Comparison of ENCODE assay signal across 18 cellular contexts in the genomic region with DNA sequence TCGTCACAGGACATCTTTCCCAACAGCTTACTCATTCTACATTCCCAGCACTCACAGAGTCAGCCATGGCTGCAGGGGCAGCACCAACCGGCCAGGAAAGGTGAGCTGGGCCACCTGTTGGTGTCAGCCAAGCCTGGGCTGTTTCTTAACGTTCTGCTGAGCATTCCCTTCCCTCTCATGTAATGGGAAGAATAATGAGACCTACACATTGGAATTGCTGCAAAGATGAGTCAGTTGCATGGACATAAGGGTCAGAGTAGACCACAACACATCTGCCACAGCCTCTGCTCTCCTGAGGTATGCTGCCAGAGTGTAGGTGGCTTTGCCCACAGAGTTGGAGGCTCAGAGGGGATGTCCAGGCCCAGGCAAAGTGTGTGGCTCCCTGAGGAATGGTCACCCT.
DNase-seq lines count a peak whose midpoint lies in the region; TF ChIP-seq lines count a peak whose summit lies in the region.
"Had no signal": no experiment of that assay in that cellular context is flagged by ENCODE, and none has a peak within 500 bp of the region (broad histone marks: within the 10 kb centered on the region; RNA-seq: fewer than 3 reads in every experiment).

No MANE protein-coding gene starts in this region.

- H2AK5ac ChIP-seq in trophoblast cell (ENCODE audit: low read length), result no peak overlapping the region

- H3K79me2 ChIP-seq in trophoblast cell (ENCODE audit: control insufficient read depth, insufficient read depth, low read length, poor library complexity), result no peaks in the 10 kb centered on the region

- H3K36me3 ChIP-seq in trophoblast cell (ENCODE audit: control insufficient read depth in 1 of 2, insufficient read depth in 2 of 2, low read length in 2 of 2), result peaks cover 68 to 76% of the 10 kb centered on the region in 2 experiments

- H3K14ac ChIP-seq in trophoblast cell (ENCODE audit: low read length), result no peak overlapping the region

- no peak overlapping the region for H4K8ac ChIP-seq in trophoblast cell (ENCODE audit: low read depth, low read length)

- no peak overlapping the region for H2AFZ ChIP-seq in trophoblast cell (ENCODE audit: insufficient read depth, low read length, poor library complexity)

- no peak overlapping the region for H3K23ac ChIP-seq in trophoblast cell (ENCODE audit: low read length)

- no peak overlapping the region for H2BK12ac ChIP-seq in trophoblast cell (ENCODE audit: low read length)

- H3K4ac ChIP-seq in trophoblast cell (ENCODE audit: low read depth, low read length), result no peak overlapping the region

- no peaks in the 10 kb centered on the region for H3K79me1 ChIP-seq in trophoblast cell (ENCODE audit: low read length)

- no CpG with 5 or more reads among the region's 3 CpGs for WGBS in trophoblast cell (ENCODE audit: extremely low coverage, insufficient coverage, insufficient read length)

- no peaks in the 10 kb centered on the region for H3K4me1 ChIP-seq in trophoblast cell (ENCODE audit: control insufficient read depth in 1 of 2, insufficient read depth in 2 of 2, low read length in 2 of 2)
- H3K4me1 ChIP-seq: testis had no signal

- in situ Hi-C loops in ACHN (cut with HindIII; ENCODE audit: low pct_ligation_motif_present, low pct_unique_long_range_greater_than_20kb, low sequenced_read_pairs), result no loop called here

- H3K27ac Mint-ChIP-seq in Calu3 (ENCODE audit: unreplicated experiment), result peak overlapping the region; percentile 24
- H3K27ac Mint-ChIP-seq: activated CD4-positive, alpha-beta T cell treated with anti-CD3 and anti-CD28 coated beads for 36 hours; activated naive CD8-positive, alpha-beta T cell treated with anti-CD3 and anti-CD28 coated beads, Interleukin-2, amount 50 U/mL, for 24 hours; activated T-cell treated with anti-CD3 and anti-CD28 coated beads, Interleukin-2, amount 50 U/mL, for 24 hours; memory B cell had no signal

- H3K4me1 Mint-ChIP-seq in Calu3 (ENCODE audit: low read depth, unreplicated experiment), result no peaks in the 10 kb centered on the region

- no peak for TF ChIP-seq CTCF in Calu3 (IDR thresholded peaks at IDR 0.05; ENCODE audit: unreplicated experiment)
- TF ChIP-seq CTCF in fibroblast of villous mesenchyme (IDR thresholded peaks at IDR 0.05; ENCODE audit: insufficient read depth, low read depth, low read length), result no peak

- no peak overlapping the region for H2BK120ac ChIP-seq in trophoblast cell (ENCODE audit: insufficient read depth, low read length, poor library complexity)

- BruUV-seq in Calu3 (replicated peaks; lab: Mats Ljungman, UMichigan), result no TSS peak

- intact Hi-C loops in Calu3 (cut with micrococcal nuclease; ENCODE audit: unreplicated experiment), result no loop called here

- H3K27me3 Mint-ChIP-seq in Calu3 (ENCODE audit: unreplicated experiment), result no peaks in the 10 kb centered on the region
- H3K27me3 Mint-ChIP-seq: activated CD4-positive, alpha-beta T cell treated with anti-CD3 and anti-CD28 coated beads for 36 hours; activated naive CD8-positive, alpha-beta T cell treated with anti-CD3 and anti-CD28 coated beads, Interleukin-2, amount 50 U/mL, for 24 hours; activated T-cell treated with anti-CD3 and anti-CD28 coated beads, Interleukin-2, amount 50 U/mL, for 24 hours; memory B cell had no signal

- H3K4me3 Mint-ChIP-seq in Calu3 (ENCODE audit: low read depth, unreplicated experiment), result no peak overlapping the region
- H3K4me3 Mint-ChIP-seq: activated CD4-positive, alpha-beta T cell treated with anti-CD3 and anti-CD28 coated beads for 36 hours; activated naive CD8-positive, alpha-beta T cell treated with anti-CD3 and anti-CD28 coated beads, Interleukin-2, amount 50 U/mL, for 24 hours; activated T-cell treated with anti-CD3 and anti-CD28 coated beads, Interleukin-2, amount 50 U/mL, for 24 hours; memory B cell had no signal

- H3K4me2 ChIP-seq in trophoblast cell (ENCODE audit: low read length), result no peak overlapping the region
- H3K4me2 ChIP-seq: BLaER1 treated with 17β-estradiol and CSF1 and Interleukin-3, amounts not matched to agents 10 nM and 100 nM had no signal

- H4K12ac ChIP-seq in trophoblast cell (ENCODE audit: low read depth, low read length), result no peak overlapping the region

- peak overlapping the region; percentile 25 for H3K18ac ChIP-seq in trophoblast cell (ENCODE audit: low read length)

- no peak overlapping the region for H3K9ac ChIP-seq in trophoblast cell (ENCODE audit: low read length)
- H3K9ac ChIP-seq: BLaER1 treated with 17β-estradiol and CSF1 and Interleukin-3, amounts not matched to agents 10 nM and 100 nM had no signal

- H3K4me3 ChIP-seq in fibroblast of villous mesenchyme (ENCODE audit: low read depth, low read length) (no peak overlapping the region), trophoblast cell (ENCODE audit: low read depth, low read length) (no peak overlapping the region)
- H3K4me3 ChIP-seq: BLaER1 treated with 17β-estradiol and CSF1 and Interleukin-3, amounts not matched to agents 10 nM and 100 nM; esophagus muscularis mucosa; testis had no signal

- no peak overlapping the region for H3K27ac ChIP-seq in trophoblast cell (ENCODE audit: low read depth, low read length)
- H3K27ac ChIP-seq: BLaER1 treated with 17β-estradiol and CSF1 and Interleukin-3, amounts not matched to agents 10 nM and 100 nM; esophagus muscularis mucosa; testis had no signal

- H3K9me3 Mint-ChIP-seq in Calu3 (ENCODE audit: low read depth, unreplicated experiment), result no peaks in the 10 kb centered on the region
- H3K9me3 Mint-ChIP-seq: activated naive CD8-positive, alpha-beta T cell treated with anti-CD3 and anti-CD28 coated beads, Interleukin-2, amount 50 U/mL, for 24 hours; activated T-cell treated with anti-CD3 and anti-CD28 coated beads, Interleukin-2, amount 50 U/mL, for 24 hours; memory B cell had no signal

- H2BK5ac ChIP-seq in trophoblast cell (ENCODE audit: low read depth, low read length, poor library complexity), result no peak overlapping the region

- no peaks in the 10 kb centered on the region for H3K27me3 ChIP-seq in trophoblast cell (ENCODE audit: insufficient read depth, low read length)
- H3K27me3 ChIP-seq: BLaER1 treated with 17β-estradiol and CSF1 and Interleukin-3, amounts not matched to agents 10 nM and 100 nM; esophagus muscularis mucosa; testis had no signal

- CTCF ChIA-PET in Calu3 (lab: Charles Lee), result interaction anchor here (1.2 kb wide), 1 partner anchor 153 kb away, joined by 6 read pairs; no protein-coding TSS in a partner anchor

- peaks cover 39% of the 10 kb centered on the region for H3K36me3 Mint-ChIP-seq in Calu3 (ENCODE audit: insufficient read depth, unreplicated experiment)

- H3K9me3 ChIP-seq in trophoblast cell (ENCODE audit: insufficient read depth, low read depth, low read length), result peaks cover 3% of the 10 kb centered on the region
- H3K9me3 ChIP-seq: esophagus muscularis mucosa, testis had no signal

- DNase-seq in Calu3, result no peak
- peak; percentile 66 for DNase-seq in M059J (ENCODE audit: low read depth)
- peak; percentile 36 for DNase-seq in fibroblast of villous mesenchyme (ENCODE audit: low read depth)
- peak; percentile 96 for DNase-seq in trophoblast cell
- DNase-seq in germinal center (ENCODE audit: low spot score), result no peak
- no peak for DNase-seq in ACHN
- DNase-seq in stimulated activated CD4-positive, alpha-beta T cell treated with anti-CD3 and anti-CD28 coated beads, Interleukin-4, amount 100 ng/mL, for 4 hours, result no peak
- no peak for DNase-seq in NOMO-1 treated with DMSO at 0.1 percent for 48 hours (lab: John Stamatoyannopoulos, UW; ENCODE audit: unreplicated experiment)
- DNase-seq: activated CD4-positive, alpha-beta T cell treated with anti-CD3 and anti-CD28 coated beads for 36 hours; activated naive CD8-positive, alpha-beta T cell treated with anti-CD3 and anti-CD28 coated beads, Interleukin-2, amount 50 U/mL, for 24 hours; activated T-cell treated with anti-CD3 and anti-CD28 coated beads, Interleukin-2, amount 50 U/mL, for 24 hours; NCI-H1694; NCI-H510A; PC-3; testis had no signal

- no peak overlapping the region for H4K91ac ChIP-seq in trophoblast cell (ENCODE audit: low read depth, low read length)

Comparison
In these comparisons a context has a peak if more than half of its experiments do, and no peak if none do; other contexts are left out.
1. DNase-seq: peak in M059J (single experiment), fibroblast of villous mesenchyme (single experiment) and trophoblast cell (2 of 2); none in Calu3 (single experiment), germinal center (single experiment), ACHN (single experiment), stimulated activated CD4-positive, alpha-beta T cell treated with anti-CD3 and anti-CD28 coated beads, Interleukin-4, amount 100 ng/mL, for 4 hours (0 of 2) and NOMO-1 treated with DMSO at 0.1 percent for 48 hours (single experiment).